In genomic region chr3:133983126-133983525, GRCh38 we compare ENCODE assay signal across 26 cellular contexts. TPM values are rescaled to one million over a fixed set of nuclear protein-coding genes. Genes with fewer than 3 reads are reported as not detected.
"Had no signal": no experiment of that assay in that cellular context is flagged by ENCODE, and none has a peak within 500 bp of the region (broad histone marks: within the 10 kb centered on the region; RNA-seq: fewer than 3 reads in every experiment).

No MANE protein-coding gene starts in this region.

- H3K4me3 Mint-ChIP-seq: activated CD4-positive, alpha-beta memory T cell treated with anti-CD3 and anti-CD28 coated beads, Interleukin-2, amount 10 ng/mL, durations not matched to agents 7 days and 5 days; activated CD4-positive, alpha-beta T cell treated with anti-CD3 and anti-CD28 coated beads for 36 hours; activated naive CD8-positive, alpha-beta T cell treated with anti-CD3 and anti-CD28 coated beads, Interleukin-2, amount 10 ng/mL, durations not matched to agents 7 days and 5 days had no signal

- DNase-seq: activated CD4-positive, alpha-beta memory T cell treated with anti-CD3 and anti-CD28 coated beads, Interleukin-2, amount 10 ng/mL, durations not matched to agents 7 days and 5 days; activated CD4-positive, alpha-beta T cell treated with anti-CD3 and anti-CD28 coated beads for 36 hours; activated CD4-positive, alpha-beta T cell treated with anti-CD3 and anti-CD28 coated beads, Interleukin-2, amount 50 U/mL, for 1 hour; activated naive CD4-positive, alpha-beta T cell treated with anti-CD3 and anti-CD28 coated beads, Interleukin-2, amount 50 U/mL, for 16 hours; activated naive CD8-positive, alpha-beta T cell treated with anti-CD3 and anti-CD28 coated beads, Interleukin-2, amount 10 ng/mL, durations not matched to agents 7 days and 5 days; activated T-cell treated with anti-CD3 and anti-CD28 coated beads for 4 hours; adrenal gland; anterior cingulate cortex; body of pancreas; Kasumi-1; NCI-H1105 treated with DMSO at 0.1 percent for 48 hours; NCI-H1436 treated with DMSO at 0.1 percent for 48 hours; NCI-H187; NCI-H2081; NCI-H510A treated with DMSO at 0.1 percent for 48 hours; NCI-H69; NK-92 treated with Interleukin-12 subunit alpha and Interleukin-12 subunit beta, amount 100 ng/mL, for 24 hours; OCI-M1; SHP77; T-helper 2 cell; T1000; WERI-Rb-1 had no signal

- H3K36me3 Mint-ChIP-seq: activated naive CD8-positive, alpha-beta T cell treated with anti-CD3 and anti-CD28 coated beads, Interleukin-2, amount 10 ng/mL, durations not matched to agents 7 days and 5 days had no signal

- H3K9me3 Mint-ChIP-seq: activated CD4-positive, alpha-beta memory T cell treated with anti-CD3 and anti-CD28 coated beads, Interleukin-2, amount 10 ng/mL, durations not matched to agents 7 days and 5 days; activated naive CD8-positive, alpha-beta T cell treated with anti-CD3 and anti-CD28 coated beads, Interleukin-2, amount 10 ng/mL, durations not matched to agents 7 days and 5 days had no signal

- H3K27me3 Mint-ChIP-seq: activated CD4-positive, alpha-beta T cell treated with anti-CD3 and anti-CD28 coated beads for 36 hours had no signal

- H3K4me1 Mint-ChIP-seq: activated CD4-positive, alpha-beta memory T cell treated with anti-CD3 and anti-CD28 coated beads, Interleukin-2, amount 10 ng/mL, durations not matched to agents 7 days and 5 days; activated CD4-positive, alpha-beta T cell treated with anti-CD3 and anti-CD28 coated beads for 36 hours; activated naive CD8-positive, alpha-beta T cell treated with anti-CD3 and anti-CD28 coated beads, Interleukin-2, amount 10 ng/mL, durations not matched to agents 7 days and 5 days had no signal

- ATAC-seq: activated CD4-positive, alpha-beta T cell treated with anti-CD3 and anti-CD28 coated beads for 36 hours; body of pancreas; K562; Panc1 had no signal

RNA-seq across cellular contexts. Expression of gene SLCO2A1, which starts 46.6 kb away (rescaled TPM):
- total RNA-seq: activated CD4-positive, alpha-beta memory T cell treated with anti-CD3 and anti-CD28 coated beads, Interleukin-2, amount 10 ng/mL, durations not matched to agents 7 days and 5 days; activated CD4-positive, alpha-beta T cell treated with anti-CD3 and anti-CD28 coated beads for 36 hours; activated CD8-positive, alpha-beta memory T cell treated with anti-CD3 and anti-CD28 coated beads for 36 hours; activated naive CD8-positive, alpha-beta T cell treated with anti-CD3 and anti-CD28 coated beads, Interleukin-2, amount 10 ng/mL, durations not matched to agents 7 days and 5 days; bronchial epithelial cell had no signal
